ENCODE assay signal across 8 cellular contexts in genomic region chr18:49168970-49169619, GRCh38.
DNase-seq lines count a peak whose midpoint lies in the region; ATAC-seq and TF ChIP-seq lines count a peak whose summit lies in the region.

No MANE protein-coding gene starts in this region.

- H3K27ac ChIP-seq in left lung: peak overlapping the region in 1 of 2 donors; percentile 2
- no peak overlapping the region for H3K27ac ChIP-seq in mammary epithelial cell (ENCODE audit: insufficient read depth, low read depth, low read length)
- no peak overlapping the region for H3K27ac ChIP-seq in PC-9

- H3K9me2 ChIP-seq in PC-9 (ENCODE audit: insufficient read depth): no peaks in the 10 kb centered on the region

- POLR2A ChIA-PET in PC-9 (lab: Charles Lee; ENCODE audit: unreplicated experiment): no interaction called here

- BruUV-seq in mammary epithelial cell (replicated peaks; lab: Mats Ljungman, UMichigan): no TSS peak
- no TSS peak for BruUV-seq in PC-9 (replicated peaks; lab: Mats Ljungman, UMichigan)

- DNase-seq in NCI-H2196 (lab: John Stamatoyannopoulos, UW; ENCODE audit: unreplicated experiment): peak; percentile 12
- no peak for DNase-seq in left lung
- DNase-seq in GM19238 (ENCODE audit: insufficient read length, low spot score): no peak
- DNase-seq in NAMALWA (ENCODE audit: low spot score): no peak
- no peak for DNase-seq in mammary epithelial cell
- DNase-seq in PC-9: no peak

- H3K4me1 ChIP-seq in left lung (peaks cover 0 to 21% of the 10 kb centered on the region in 2 donors), mammary epithelial cell (ENCODE audit: insufficient read depth, low read length) (no peaks in the 10 kb centered on the region), PC-9 (replicated peaks; ENCODE audit: insufficient read depth) (no peaks in the 10 kb centered on the region)

- no peaks in the 10 kb centered on the region for H3F3A ChIP-seq in PC-9 (ENCODE audit: insufficient read depth, low read depth)

- TF ChIP-seq CTCF in left lung (IDR thresholded peaks at IDR 0.05): no peak
- TF ChIP-seq CTCF in mammary epithelial cell (conservative IDR thresholded peaks at IDR 0.05 in 1 of 2, IDR thresholded peaks at IDR 0.05 in 1 of 2; ENCODE audit: extremely low read depth in 1 of 2, insufficient read depth in 1 of 2, low read depth in 1 of 2, low read length in 2 of 2): no peak
- no peak for TF ChIP-seq CTCF in PC-9 (conservative IDR thresholded peaks at IDR 0.05)

- H3K9me3 ChIP-seq in left lung (peaks cover 0 to 12% of the 10 kb centered on the region in 2 donors), mammary epithelial cell (replicated peaks; ENCODE audit: insufficient read depth, low read length) (no peaks in the 10 kb centered on the region), PC-9 (ENCODE audit: insufficient read depth, low read depth) (peaks cover 8% of the 10 kb centered on the region)

- H3K27me3 ChIP-seq in left lung (no peaks in the 10 kb centered on the region), mammary epithelial cell (ENCODE audit: insufficient read depth, low read length) (no peaks in the 10 kb centered on the region), PC-9 (ENCODE audit: insufficient read depth, low read depth) (no peaks in the 10 kb centered on the region)

- H3K4me2 ChIP-seq in mammary epithelial cell (ENCODE audit: insufficient read depth, low read depth, low read length): no peak overlapping the region
- no peak overlapping the region for H3K4me2 ChIP-seq in PC-9

- H2AFZ ChIP-seq in mammary epithelial cell (ENCODE audit: low read depth, low read length) (no peak overlapping the region), PC-9 (no peak overlapping the region)

- 97% methylated on average over 8 of the region's 8 CpGs for WGBS in mammary epithelial cell (ENCODE audit: low coverage, missing lambda C conversion rate)

- in situ Hi-C loops in mammary epithelial cell (cut with MboI; ENCODE audit: low sequenced_read_pairs in 2 of 2): no loop called here

- intact Hi-C loops in left lung (cut with DNase I): no loop called here
- intact Hi-C loops in mammary epithelial cell (cut with micrococcal nuclease): no loop called here
- intact Hi-C loops in PC-9 (cut with micrococcal nuclease; ENCODE audit: unreplicated experiment): no loop called here

- no peak overlapping the region for H3K9ac ChIP-seq in mammary epithelial cell (ENCODE audit: insufficient read depth, low read length)

- H3K4me3 ChIP-seq in left lung (no peak overlapping the region), mammary epithelial cell (replicated peaks in 1 of 3; ENCODE audit: insufficient read depth in 1 of 3, low read depth in 2 of 3, low read length in 3 of 3) (no peak overlapping the region), PC-9 (no peak overlapping the region)

- ATAC-seq in GM18511 (IDR thresholded peaks at IDR 0.05; ENCODE audit: unreplicated experiment): peak; percentile 91
- peak; percentile 82 for ATAC-seq in GM21737 (IDR thresholded peaks at IDR 0.05; ENCODE audit: unreplicated experiment)
- peak; percentile 94 for ATAC-seq in left lung

- H4K20me1 ChIP-seq in mammary epithelial cell (ENCODE audit: insufficient read depth, low read length) (no peaks in the 10 kb centered on the region), PC-9 (ENCODE audit: insufficient read depth) (no peaks in the 10 kb centered on the region)

- no peaks in the 10 kb centered on the region for H3K36me3 ChIP-seq in left lung
- H3K36me3 ChIP-seq in mammary epithelial cell (ENCODE audit: insufficient read depth, low read length): no peaks in the 10 kb centered on the region
- no peaks in the 10 kb centered on the region for H3K36me3 ChIP-seq in PC-9 (ENCODE audit: low read depth)

- no peaks in the 10 kb centered on the region for H3K79me2 ChIP-seq in mammary epithelial cell (ENCODE audit: insufficient read depth, low read length)
- no peaks in the 10 kb centered on the region for H3K79me2 ChIP-seq in PC-9 (ENCODE audit: low read depth)

- dilution Hi-C loops in mammary epithelial cell (cut with HindIII; ENCODE audit: low sequenced_read_pairs): no loop called here

- CTCF ChIA-PET in mammary epithelial cell (lab: Charles Lee; ENCODE audit: low non-redundant PET): no interaction called here
- CTCF ChIA-PET in PC-9 (lab: Charles Lee): interaction anchor here (0.6 kb wide), 1 partner anchor 147 kb away, joined by 13 read pairs; no protein-coding TSS in a partner anchor
